ENCODE assay signal across 13 cellular contexts in the genomic region with DNA sequence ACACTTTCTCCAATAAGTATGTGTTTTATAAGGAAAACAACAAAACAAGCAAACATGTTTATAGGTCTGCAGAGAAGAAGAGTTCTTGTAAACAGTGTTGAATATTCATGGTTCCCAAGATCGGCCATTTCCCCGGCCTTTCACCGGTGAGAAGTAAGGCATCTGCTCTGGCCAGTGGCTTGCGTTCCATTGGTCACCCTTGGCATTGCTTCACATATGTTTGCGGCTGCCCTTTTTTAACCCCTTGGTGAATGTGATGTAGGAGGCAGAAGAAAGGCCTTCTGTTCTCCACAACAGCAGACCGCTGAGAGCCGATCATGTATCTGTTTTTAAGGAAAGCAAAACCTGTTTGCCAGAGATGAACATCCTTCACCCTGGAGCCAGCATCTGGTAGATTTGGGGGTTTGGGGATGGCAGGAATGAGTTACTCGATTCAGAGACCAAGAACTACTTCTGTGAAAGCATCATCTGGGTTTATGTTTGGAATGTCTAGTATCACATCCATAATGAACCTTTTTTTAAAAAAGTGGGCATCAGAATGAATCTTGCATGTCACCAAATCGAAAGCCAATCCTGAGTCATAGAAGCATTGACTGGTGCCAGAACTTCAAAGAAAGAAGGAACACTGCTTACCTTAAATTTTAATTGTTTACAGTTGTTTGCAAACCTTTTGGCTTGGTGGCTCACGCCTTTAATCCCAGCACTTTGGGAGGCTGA.
DNase-seq lines count a peak whose midpoint lies in the region; ATAC-seq and TF ChIP-seq lines count a peak whose summit lies in the region.
"Had no signal": no experiment of that assay in that cellular context is flagged by ENCODE, and none has a peak within 500 bp of the region (broad histone marks: within the 10 kb centered on the region; RNA-seq: fewer than 3 reads in every experiment).

No MANE protein-coding gene starts in this region.

- no peak overlapping the region for H3K14ac ChIP-seq in IMR-90 (replicated peaks; ENCODE audit: low read depth, low read length)

- no TSS peak for BruUV-seq in IMR-90 (replicated peaks; lab: Mats Ljungman, UMichigan)

- no peaks in the 10 kb centered on the region for H3K36me3 ChIP-seq in IMR-90 (ENCODE audit: control insufficient read depth, insufficient read depth, low read length)
- H3K36me3 ChIP-seq in mesodermal cell (ENCODE audit: control insufficient read depth, insufficient read depth, low read length): peaks cover 1% of the 10 kb centered on the region
- H3K36me3 ChIP-seq: right lobe of liver had no signal

- no peak overlapping the region for H2BK15ac ChIP-seq in IMR-90 (ENCODE audit: low read depth, low read length)

- no peak overlapping the region for H2AK9ac ChIP-seq in IMR-90 (replicated peaks; ENCODE audit: low read depth, low read length, poor library complexity)

- CTCF ChIA-PET in IMR-90 (lab: Yijun Ruan, JAX): no interaction called here

- H3K4me3 ChIP-seq in IMR-90 (ENCODE audit: insufficient read depth, low read depth, low read length) (no peak overlapping the region), choroid plexus epithelial cell (ENCODE audit: low read depth, low read length) (peak overlapping the region; percentile 10), mesodermal cell (ENCODE audit: extremely low read depth, insufficient read depth, low read length, poor library complexity, severe bottlenecking) (no peak overlapping the region)
- H3K4me3 ChIP-seq: right lobe of liver had no signal

- dilution Hi-C loops in IMR-90 (cut with HindIII; ENCODE audit: low sequenced_read_pairs, unreplicated experiment): no loop called here

- peak overlapping the region; percentile 44 for H3K4me2 ChIP-seq in IMR-90 (ENCODE audit: low read depth, low read length)

- H2BK20ac ChIP-seq in IMR-90 (ENCODE audit: low read depth, low read length): no peak overlapping the region

- no peak overlapping the region; the same call in 1 of the 2 replicates for H3K4ac ChIP-seq in IMR-90 (ENCODE audit: low read depth, low read length)

- H2BK5ac ChIP-seq in IMR-90 (ENCODE audit: low read depth, low read length, poor library complexity, severe bottlenecking): no peak overlapping the region

- intact Hi-C loops in IMR-90 (cut with micrococcal nuclease): loop anchor here (2.0 kb wide), 1 partner anchor 61 kb away; no protein-coding TSS in a partner anchor

- H3K9ac ChIP-seq in IMR-90 (ENCODE audit: low read depth, low read length): no peak overlapping the region

- no peak overlapping the region for H3K18ac ChIP-seq in IMR-90 (ENCODE audit: low read depth, low read length)

- peaks cover 47% of the 10 kb centered on the region for H4K20me1 ChIP-seq in IMR-90 (ENCODE audit: insufficient read depth, low read length)

- WGBS in IMR-90 (ENCODE audit: extremely low coverage in 2 of 2, insufficient read length in 1 of 2), 2 experiments: no CpG with 5 or more reads among the region's 10 CpGs
- WGBS in mesodermal cell (ENCODE audit: insufficient coverage in 2 of 2), 2 experiments: 65 to 68% methylated on average over 7 to 8 of the region's 10 CpGs

- TF ChIP-seq RAD21 in IMR-90 (IDR thresholded peaks at IDR 0.05; ENCODE audit: low read length): no peak

- H3K9me1 ChIP-seq in IMR-90 (ENCODE audit: insufficient read depth, low read length): peaks cover 6% of the 10 kb centered on the region; the same call in 1 of the 2 replicates

- no peaks in the 10 kb centered on the region for H3K9me3 ChIP-seq in IMR-90 (ENCODE audit: control insufficient read depth, insufficient read depth, low read length)
- no peaks in the 10 kb centered on the region for H3K9me3 ChIP-seq in mesodermal cell (ENCODE audit: control insufficient read depth, low read length)
- H3K9me3 ChIP-seq: right lobe of liver had no signal

- TF ChIP-seq POLR2A in IMR-90 (IDR thresholded peaks at IDR 0.05; ENCODE audit: low read depth, low read length): no peak

- ATAC-seq in IMR-90 (ENCODE audit: low read depth) (peak; percentile 79), GM21423 (IDR thresholded peaks at IDR 0.05; ENCODE audit: unreplicated experiment) (no peak)
- ATAC-seq: activated naive CD4-positive, alpha-beta T cell treated with anti-CD3 and anti-CD28 coated beads, Interleukin-2, amount 50 U/mL, for 72 hours had no signal

- no peak overlapping the region for H3K56ac ChIP-seq in IMR-90 (ENCODE audit: extremely low read depth, insufficient read depth, low read length)

- H3K4me1 ChIP-seq in IMR-90 (ENCODE audit: control insufficient read depth, insufficient read depth, low read length): peaks cover 6% of the 10 kb centered on the region
- peaks cover 12% of the 10 kb centered on the region for H3K4me1 ChIP-seq in mesodermal cell (ENCODE audit: control insufficient read depth, insufficient read depth, low read length, poor library complexity, severe bottlenecking)

- TF ChIP-seq CTCF in IMR-90 (conservative IDR thresholded peaks at IDR 0.05; ENCODE audit: low read depth, low read length) (no peak), choroid plexus epithelial cell (conservative IDR thresholded peaks at IDR 0.05; ENCODE audit: low read depth, low read length) (no peak), GM20000 (IDR thresholded peaks at IDR 0.05; ENCODE audit: extremely low read depth, missing control alignments) (no peak)

- H2AFZ ChIP-seq in IMR-90 (replicated peaks; ENCODE audit: low read length, poor library complexity): no peak overlapping the region

- no peak overlapping the region for H4K91ac ChIP-seq in IMR-90 (ENCODE audit: insufficient read depth, low read depth, low read length)

- H3K27me3 ChIP-seq in IMR-90 (ENCODE audit: control insufficient read depth, insufficient read depth, low read length): no peaks in the 10 kb centered on the region
- H3K27me3 ChIP-seq: right lobe of liver had no signal

- peak overlapping the region; percentile 51; the same call in 1 of the 2 replicates for H3K23ac ChIP-seq in IMR-90 (ENCODE audit: low read depth, low read length)

- in situ Hi-C loops in IMR-90 (cut with MboI; ENCODE audit: low sequenced_read_pairs): loop anchor here (25.0 kb wide), 1 partner anchor 556 kb away; a partner anchor contains a TSS

- DNase-seq in A172 (ENCODE audit: low spot score) (peak; percentile 61), IMR-90 (peak; percentile 81), choroid plexus epithelial cell (ENCODE audit: low read depth) (peak; percentile 93), cerebellar cortex (ENCODE audit: low spot score) (no peak), GM20000 (ENCODE audit: low spot score) (no peak)
- DNase-seq in stimulated activated CD4-positive, alpha-beta T cell treated with anti-CD3 and anti-CD28 coated beads, Interleukin-2, amount 100 ng/mL, for 48 hours: no peak
- DNase-seq: ACHN, DND-41, Karpas-422, right lobe of liver had no signal

- H4K8ac ChIP-seq in IMR-90 (ENCODE audit: low read depth in 2 of 2, low read length in 2 of 2): peak overlapping the region in 1 of 2 experiments; percentile 11; a peak in 1 of 4 replicates

- peak overlapping the region; percentile 9; the same call in 1 of the 2 replicates for H3K27ac ChIP-seq in IMR-90 (ENCODE audit: insufficient read depth, low read length)
- H3K27ac ChIP-seq in mesodermal cell (ENCODE audit: low read depth, low read length, severe bottlenecking): peak overlapping the region; percentile 69
- H3K27ac ChIP-seq: right lobe of liver had no signal

- no peak overlapping the region for H2AK5ac ChIP-seq in IMR-90 (ENCODE audit: low read depth, low read length)

- H4K5ac ChIP-seq in IMR-90 (ENCODE audit: low read depth, low read length): no peak overlapping the region

- POLR2A ChIA-PET in IMR-90 (lab: Charles Lee; ENCODE audit: unreplicated experiment): no interaction called here

- H2BK120ac ChIP-seq in IMR-90 (ENCODE audit: low read depth, low read length): no peak overlapping the region

- peaks cover 16 to 62% of the 10 kb centered on the region in 2 experiments; a peak in 3 of 4 replicates for H3K79me1 ChIP-seq in IMR-90 (ENCODE audit: low read depth in 1 of 2, low read length in 2 of 2)

TF ChIP-seq in IMR-90, 13 proteins besides CTCF, POLR2A, EP300 and RAD21:
- TF ChIP-seq, protein P1, sequence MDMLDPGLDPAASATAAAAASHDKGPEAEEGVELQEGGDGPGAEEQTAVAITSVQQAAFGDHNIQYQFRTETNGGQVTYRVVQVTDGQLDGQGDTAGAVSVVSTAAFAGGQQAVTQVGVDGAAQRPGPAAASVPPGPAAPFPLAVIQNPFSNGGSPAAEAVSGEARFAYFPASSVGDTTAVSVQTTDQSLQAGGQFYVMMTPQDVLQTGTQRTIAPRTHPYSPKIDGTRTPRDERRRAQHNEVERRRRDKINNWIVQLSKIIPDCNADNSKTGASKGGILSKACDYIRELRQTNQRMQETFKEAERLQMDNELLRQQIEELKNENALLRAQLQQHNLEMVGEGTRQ (IDR thresholded peaks at IDR 0.05; ENCODE audit: low read depth, low read length): no peak
- no peak for TF ChIP-seq MXI1 (IDR thresholded peaks at IDR 0.05; ENCODE audit: borderline replicate concordance, low read depth, low read length)
- peak; percentile 70 for TF ChIP-seq CEBPB (IDR thresholded peaks at IDR 0.05; ENCODE audit: low read depth, low read length)

Comparison
In these comparisons a context has a peak if more than half of its experiments do, and no peak if none do; other contexts are left out.
1. DNase-seq: peak in A172 (single experiment), IMR-90 (single experiment) and choroid plexus epithelial cell (single experiment); none in stimulated activated CD4-positive, alpha-beta T cell treated with anti-CD3 and anti-CD28 coated beads, Interleukin-2, amount 100 ng/mL, for 48 hours (0 of 2), cerebellar cortex (single experiment) and GM20000 (single experiment).